In the genomic region with DNA sequence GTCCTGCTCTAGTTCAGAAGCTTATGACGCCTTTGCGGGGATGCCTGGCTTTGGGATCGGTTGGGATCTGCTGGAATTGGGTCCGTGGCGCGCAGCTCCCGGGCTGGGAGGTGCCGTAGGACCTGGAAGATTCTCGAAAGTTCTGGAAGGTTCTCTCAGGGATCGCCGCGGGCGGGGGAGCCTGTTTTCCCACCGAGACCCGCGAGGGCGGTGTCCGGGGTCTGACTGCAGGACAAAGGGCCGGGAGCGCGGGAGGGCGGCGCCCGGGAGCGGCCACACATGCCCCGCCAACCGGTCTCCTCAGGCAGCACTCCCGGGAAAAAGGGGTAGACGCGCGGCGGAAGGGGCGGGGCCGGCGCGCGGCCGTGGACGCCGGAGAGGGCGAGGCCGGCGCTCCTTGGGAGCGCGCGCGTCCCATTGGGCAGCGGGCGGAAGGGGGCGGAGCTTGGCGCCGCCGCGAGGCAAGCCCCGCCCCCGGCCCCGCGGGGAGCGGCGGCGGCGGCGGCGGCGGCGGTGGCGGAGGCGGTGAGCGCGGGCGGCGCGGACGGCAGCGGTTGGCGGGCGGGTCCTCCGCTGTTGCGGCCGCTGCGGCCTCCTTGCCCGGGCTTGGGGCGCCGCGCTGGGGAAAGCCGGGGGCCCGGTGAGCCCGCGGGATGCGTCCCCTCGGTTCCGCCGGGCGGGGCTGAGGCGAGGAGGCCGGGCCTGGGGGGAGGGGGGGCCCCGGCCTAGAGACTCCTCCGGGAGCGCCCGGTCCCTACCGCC, we compare ENCODE assay signal across 8 cellular contexts. TPM values are rescaled to one million over a fixed set of nuclear protein-coding genes. Genes with fewer than 3 reads are reported as not detected.
A peak's percentile ranks its signal among the peaks of the same experiment; 100 is the strongest.
DNase-seq lines count a peak whose midpoint lies in the region; ATAC-seq and TF ChIP-seq lines count a peak whose summit lies in the region.

No MANE protein-coding gene starts in this region.

- H3K4me3 Mint-ChIP-seq in endodermal cell, result peak overlapping the region; percentile 77
- H3K4me3 Mint-ChIP-seq in mesothelial cell of epicardium, result peak overlapping the region; percentile 89

- 1 to 3% methylated on average over 19 to 101 of the region's 101 CpGs for WGBS in endodermal cell (ENCODE audit: insufficient coverage in 1 of 2, insufficient read length in 1 of 2), 2 experiments

- peak overlapping the region; percentile 80 for H3K9ac ChIP-seq in endodermal cell (ENCODE audit: extremely low read depth, low read length, poor library complexity, severe bottlenecking)

- H3K36me3 ChIP-seq in endodermal cell (ENCODE audit: control insufficient read depth, insufficient read depth, low read length), result peaks cover 29% of the 10 kb centered on the region

- H3K4me1 Mint-ChIP-seq in endodermal cell, result peaks cover 30% of the 10 kb centered on the region
- peaks cover 37% of the 10 kb centered on the region for H3K4me1 Mint-ChIP-seq in mesothelial cell of epicardium

- TF ChIP-seq CTCF in endodermal cell (conservative IDR thresholded peaks at IDR 0.05) (peak; percentile 19), mesothelial cell of epicardium (IDR thresholded peaks at IDR 0.05; ENCODE audit: unreplicated experiment) (no peak)

- ATAC-seq in GM19468 (IDR thresholded peaks at IDR 0.05; ENCODE audit: extremely low read depth, unreplicated experiment), result peak; percentile 64

- H3K36me3 Mint-ChIP-seq in endodermal cell (ENCODE audit: low read depth) (peaks cover 33% of the 10 kb centered on the region), mesothelial cell of epicardium (peaks cover 17% of the 10 kb centered on the region)

- H3K27me3 Mint-ChIP-seq in endodermal cell (ENCODE audit: insufficient read depth), result no peaks in the 10 kb centered on the region
- H3K27me3 Mint-ChIP-seq in mesothelial cell of epicardium (ENCODE audit: low read depth), result no peaks in the 10 kb centered on the region

- no peaks in the 10 kb centered on the region for H3K27me3 ChIP-seq in endodermal cell (ENCODE audit: control insufficient read depth, insufficient read depth, low read length, poor library complexity, severe bottlenecking)

- H3K9me3 Mint-ChIP-seq in endodermal cell (no peaks in the 10 kb centered on the region), mesothelial cell of epicardium (no peaks in the 10 kb centered on the region)

- no peaks in the 10 kb centered on the region for H3K9me3 ChIP-seq in endodermal cell (ENCODE audit: control insufficient read depth, low read length)

- H3K27ac Mint-ChIP-seq in endodermal cell (peak overlapping the region; percentile 99), mesothelial cell of epicardium (peak overlapping the region; percentile 98)

- peak overlapping the region; percentile 96 for H3K27ac ChIP-seq in endodermal cell (ENCODE audit: low read depth, low read length)

- peaks cover 10% of the 10 kb centered on the region for H3K4me1 ChIP-seq in endodermal cell (ENCODE audit: control insufficient read depth, insufficient read depth, low read length)

- peak overlapping the region; percentile 88 for H3K4me3 ChIP-seq in endodermal cell (ENCODE audit: low read length)

- DNase-seq in CMK (ENCODE audit: low read depth) (peak; percentile 79), HT-29 (ENCODE audit: low spot score) (peak; percentile 78), NOMO-1 (lab: John Stamatoyannopoulos, UW; ENCODE audit: unreplicated experiment in 2 of 2) (peak; percentile 78 to 82), endodermal cell (peak; percentile 96), mesothelial cell of epicardium (ENCODE audit: low spot score in 2 of 2, unreplicated experiment in 2 of 2) (peak; percentile 84 to 92)
- DNase-seq in activated CD8-positive, alpha-beta memory T cell treated with anti-CD3 and anti-CD28 coated beads, Interleukin-2, amount 50 U/mL, for 1 hour (ENCODE audit: extremely low read depth), result peak; percentile 32
- peak; percentile 59 to 71 for DNase-seq in stimulated activated CD8-positive, alpha-beta memory T cell treated with anti-CD3 and anti-CD28 coated beads, Interleukin-15, amount 100 ng/mL, for 4 hours (ENCODE audit: low read depth in 2 of 2)

RNA-seq across cellular contexts. Expression of a gene that starts 29.0 kb away (rescaled TPM):
- 133 and 170 TPM in 2 replicates for total RNA-seq in HT-29 (2014; rRNA removed; shearing (Covaris generic))
- total RNA-seq in endodermal cell (10 to 100 TPM; 57.0 to 62.5 TPM), mesothelial cell of epicardium (52.2 to 56.8 TPM (median 55.9 TPM) in 3 replicates)
- 87.8 TPM for polyA plus RNA-seq in endodermal cell (2013, experiment 1 of 2)
- polyA plus RNA-seq in endodermal cell (2013, experiment 2 of 2), result 64.6 TPM

RNA-seq across cellular contexts. Expression of a gene that starts 46.7 kb away (rescaled TPM):
- 0.26 and 0.97 TPM in 2 replicates for total RNA-seq in HT-29 (2014; rRNA removed; shearing (Covaris generic))
- total RNA-seq in endodermal cell (10 to 100 TPM; 38.4 to 49.6 TPM), mesothelial cell of epicardium (41.5 to 44.5 TPM (median 42.6 TPM) in 3 replicates)
- polyA plus RNA-seq in endodermal cell (2013, experiment 1 of 2), result 35.0 TPM
- polyA plus RNA-seq in endodermal cell (2013, experiment 2 of 2), result 29.8 TPM

RNA-seq across cellular contexts. Expression of a gene that starts 52.7 kb away (rescaled TPM):
- total RNA-seq in HT-29 (2014; rRNA removed; shearing (Covaris generic)), result 223 and 234 TPM in 2 replicates
- total RNA-seq in endodermal cell (100 to 1,000 TPM; 154 to 179 TPM), mesothelial cell of epicardium (130 to 134 TPM (median 131 TPM) in 3 replicates)
- 94.3 TPM for polyA plus RNA-seq in endodermal cell (2013, experiment 1 of 2)
- polyA plus RNA-seq in endodermal cell (2013, experiment 2 of 2), result 85.7 TPM

Comparison
In these comparisons a context has a peak if more than half of its experiments do, and no peak if none do; other contexts are left out.
1. Peak in every context shown above with its lines: DNase-seq, ATAC-seq, H3K4me3 ChIP-seq and H3K27ac ChIP-seq.
2. DNase-seq: peak in every context shown above with its lines; median percentile 96 in endodermal cell; 88 in mesothelial cell of epicardium; 80 in NOMO-1; 79 in CMK; 78 in HT-29; 65 in stimulated activated CD8-positive, alpha-beta memory T cell treated with anti-CD3 and anti-CD28 coated beads, Interleukin-15, amount 100 ng/mL, for 4 hours; 32 in activated CD8-positive, alpha-beta memory T cell treated with anti-CD3 and anti-CD28 coated beads, Interleukin-2, amount 50 U/mL, for 1 hour.
3. RNA of a gene that starts 46.7 kb away (total RNA-seq): 38.4 to 49.6 TPM in endodermal cell and 41.5 to 44.5 TPM in mesothelial cell of epicardium; 0.26 to 0.97 TPM in HT-29; every median in the first group is over 10 times any median in the second.